ENCODE assay signal across 16 cellular contexts in genomic region chr10:106355450-106355849, GRCh38.
DNase-seq lines count a peak whose midpoint lies in the region; ATAC-seq and TF ChIP-seq lines count a peak whose summit lies in the region.
"Had no signal": no experiment of that assay in that cellular context is flagged by ENCODE, and none has a peak within 500 bp of the region (broad histone marks: within the 10 kb centered on the region; RNA-seq: fewer than 3 reads in every experiment).

No MANE protein-coding gene starts in this region.

- H3K36me3 ChIP-seq in RWPE2 (ENCODE audit: low read depth): no peaks in the 10 kb centered on the region
- H3K36me3 ChIP-seq: MG63, sigmoid colon, upper lobe of right lung had no signal

- H3K9me3 ChIP-seq in AG04450 (ENCODE audit: control insufficient read depth, insufficient read depth, low read length) (no peaks in the 10 kb centered on the region; the same call in 1 of the 2 replicates), RWPE2 (ENCODE audit: severe bottlenecking) (no peaks in the 10 kb centered on the region)
- H3K9me3 ChIP-seq: MG63, sigmoid colon, upper lobe of right lung had no signal

- peaks cover 7% of the 10 kb centered on the region for H3K4me1 ChIP-seq in RWPE2 (ENCODE audit: insufficient read depth, poor library complexity, severe bottlenecking)
- H3K4me1 ChIP-seq: sigmoid colon, upper lobe of right lung had no signal

- H3K27me3 ChIP-seq in AG04450 (ENCODE audit: control insufficient read depth, insufficient read depth, low read length) (no peaks in the 10 kb centered on the region), RWPE2 (ENCODE audit: insufficient read depth, poor library complexity, severe bottlenecking) (no peaks in the 10 kb centered on the region)
- H3K27me3 ChIP-seq: MG63, sigmoid colon, upper lobe of right lung had no signal

- CTCF ChIA-PET in AG04450 (lab: Charles Lee): interaction anchor here (1.0 kb wide), 1 partner anchor 176 kb away, joined by 4 read pairs; no protein-coding TSS in a partner anchor

- DNase-seq in AG04450 (ENCODE audit: low read depth, low spot score) (no peak), RWPE2 (ENCODE audit: low spot score) (no peak), foreskin fibroblast (peak in 1 of 2 donors; percentile 17), hypothalamus (lab: John Stamatoyannopoulos, UW) (no peak), Ammon's horn (ENCODE audit: low spot score) (no peak)
- no peak for DNase-seq in activated effector memory CD4-positive, alpha-beta T cell treated with anti-CD3 and anti-CD28 coated beads, Interleukin-2, amount 50 U/mL, for 16 hours
- DNase-seq: activated CD8-positive, alpha-beta memory T cell treated with anti-CD3 and anti-CD28 coated beads for 24 hours; activated naive CD8-positive, alpha-beta T cell treated with anti-CD3 and anti-CD28 coated beads, Interleukin-2, amount 10 ng/mL, durations not matched to agents 7 days and 5 days; CD4-positive, CD25-positive, alpha-beta regulatory T cell; effector CD8-positive, alpha-beta T cell; MG63; sigmoid colon; T-helper 17 cell; upper lobe of right lung had no signal

- TF ChIP-seq CTCF in AG04450 (IDR thresholded peaks at IDR 0.05; ENCODE audit: low read depth, low read length) (peak; percentile 15; the same call in 1 of the 2 replicates), GM12873 (IDR thresholded peaks at IDR 0.05; ENCODE audit: insufficient read depth, low read depth, low read length, missing control alignments) (peak; percentile 34), RWPE2 (IDR thresholded peaks at IDR 0.05; ENCODE audit: poor library complexity, severe bottlenecking) (peak; percentile 49), foreskin fibroblast (IDR thresholded peaks at IDR 0.05; ENCODE audit: low read depth, low read length) (peak; percentile 32)

- ATAC-seq in RWPE2 (ENCODE audit: low read depth): no peak
- no peak for ATAC-seq in HG03521 (IDR thresholded peaks at IDR 0.05; ENCODE audit: unreplicated experiment)
- ATAC-seq: T-helper 17 cell, upper lobe of right lung had no signal

- POLR2A ChIA-PET in AG04450 (lab: Yijun Ruan, JAX): no interaction called here

- no peak overlapping the region for H3K4me3 ChIP-seq in AG04450 (ENCODE audit: low read depth, low read length)
- no peak overlapping the region for H3K4me3 ChIP-seq in RWPE2 (ENCODE audit: severe bottlenecking)
- H3K4me3 ChIP-seq in foreskin fibroblast (ENCODE audit: low read depth in 1 of 2, low read length in 2 of 2): no peak overlapping the region
- H3K4me3 ChIP-seq: MG63, sigmoid colon, upper lobe of right lung had no signal

- H3K27ac ChIP-seq in AG04450 (ENCODE audit: low read depth, low read length) (no peak overlapping the region), RWPE2 (ENCODE audit: poor library complexity, severe bottlenecking) (no peak overlapping the region)
- H3K27ac ChIP-seq: sigmoid colon, upper lobe of right lung had no signal
